ENCODE assay signal across 9 cellular contexts in genomic region chr6:296151-297122, GRCh38. TPM values are rescaled to one million over a fixed set of nuclear protein-coding genes. Genes with fewer than 3 reads are reported as not detected.
DNase-seq lines count a peak whose midpoint lies in the region; ATAC-seq and TF ChIP-seq lines count a peak whose summit lies in the region.
"Had no signal": no experiment of that assay in that cellular context is flagged by ENCODE, and none has a peak within 500 bp of the region (broad histone marks: within the 10 kb centered on the region; RNA-seq: fewer than 3 reads in every experiment).

No MANE protein-coding gene starts in this region.

- peaks cover 14% of the 10 kb centered on the region for H3K79me2 ChIP-seq in DND-41 (ENCODE audit: insufficient read depth, low read length)
- peaks cover 87% of the 10 kb centered on the region for H3K79me2 ChIP-seq in OCI-LY3 (ENCODE audit: low read length)

- TF ChIP-seq CTCF in DND-41 (IDR thresholded peaks at IDR 0.05; ENCODE audit: borderline replicate concordance, extremely low read depth, low read length, poor library complexity, severe bottlenecking), result peak; percentile 19
- TF ChIP-seq CTCF in OCI-LY3 (IDR thresholded peaks at IDR 0.05; ENCODE audit: low read depth, low read length), result peak; percentile 26; the same call in 1 of the 2 replicates
- no peak for TF ChIP-seq CTCF in lower lobe of right lung (IDR thresholded peaks at IDR 0.05)
- no peak for TF ChIP-seq CTCF in gastroesophageal sphincter (IDR thresholded peaks at IDR 0.05)

- H3K4me1 ChIP-seq in DND-41 (ENCODE audit: insufficient read depth, low read length) (peaks cover 23% of the 10 kb centered on the region), OCI-LY3 (ENCODE audit: low read length) (peaks cover 58% of the 10 kb centered on the region), lower lobe of right lung (peaks cover 60% of the 10 kb centered on the region), gastroesophageal sphincter (peaks cover 0 to 57% (median 28%) of the 10 kb centered on the region in 3 donors)

- H4K20me1 ChIP-seq in DND-41 (ENCODE audit: insufficient read depth, low read length) (peaks cover 3% of the 10 kb centered on the region; the same call in 1 of the 2 replicates), OCI-LY3 (ENCODE audit: insufficient read depth, low read length) (peaks cover 50% of the 10 kb centered on the region)

- TF ChIP-seq POLR2A in gastroesophageal sphincter (IDR thresholded peaks at IDR 0.05), result no peak

- intact Hi-C loops in lower lobe of right lung (cut with DNase I), result no loop called here

- peak; percentile 35 for DNase-seq in DND-41
- DNase-seq in lower lobe of right lung, result no peak
- no peak for DNase-seq in stimulated activated CD4-positive, alpha-beta T cell treated with anti-CD3 and anti-CD28 coated beads, Interleukin-4, amount 100 ng/mL, for 24 hours
- no peak for DNase-seq in activated effector memory CD4-positive, alpha-beta T cell treated with Interleukin-2 at 50 U/mL for 16 hours
- DNase-seq in GM19238 (ENCODE audit: insufficient read length, low spot score), result no peak

- no peak overlapping the region for H3K4me2 ChIP-seq in DND-41 (ENCODE audit: insufficient read depth, low read length)
- peak overlapping the region; percentile 55 for H3K4me2 ChIP-seq in OCI-LY3 (ENCODE audit: low read length)

- H3K9ac ChIP-seq in DND-41 (ENCODE audit: low read depth, low read length), result no peak overlapping the region
- peak overlapping the region; percentile 23; the same call in 1 of the 2 replicates for H3K9ac ChIP-seq in OCI-LY3 (ENCODE audit: low read length)

- no peaks in the 10 kb centered on the region for H3K9me3 ChIP-seq in DND-41 (ENCODE audit: insufficient read depth, low read length, severe bottlenecking)
- no peaks in the 10 kb centered on the region for H3K9me3 ChIP-seq in OCI-LY3 (ENCODE audit: insufficient read depth, low read length)
- no peaks in the 10 kb centered on the region for H3K9me3 ChIP-seq in lower lobe of right lung
- peaks cover 0 to 7% (median 0%) of the 10 kb centered on the region in 3 donors for H3K9me3 ChIP-seq in gastroesophageal sphincter

- H2AFZ ChIP-seq in DND-41 (ENCODE audit: low read depth, low read length) (no peak overlapping the region), OCI-LY3 (ENCODE audit: low read depth, low read length) (no peak overlapping the region)

- H3K27me3 ChIP-seq in DND-41 (ENCODE audit: insufficient read depth, low read length, poor library complexity) (no peaks in the 10 kb centered on the region), OCI-LY3 (ENCODE audit: low read depth, low read length) (no peaks in the 10 kb centered on the region), lower lobe of right lung (ENCODE audit: low read depth) (no peaks in the 10 kb centered on the region), gastroesophageal sphincter (peaks cover 5% of the 10 kb centered on the region)

- no peaks in the 10 kb centered on the region for H3K36me3 ChIP-seq in DND-41 (ENCODE audit: insufficient read depth, low read length)
- peaks cover 23% of the 10 kb centered on the region for H3K36me3 ChIP-seq in OCI-LY3 (replicated peaks; ENCODE audit: low read depth, low read length)
- no peaks in the 10 kb centered on the region for H3K36me3 ChIP-seq in lower lobe of right lung
- no peaks in the 10 kb centered on the region for H3K36me3 ChIP-seq in gastroesophageal sphincter

- ATAC-seq in DND-41 (ENCODE audit: insufficient read depth, low read depth), result no peak
- ATAC-seq in GM21423 (IDR thresholded peaks at IDR 0.05; ENCODE audit: unreplicated experiment), result peak; percentile 19
- no peak for ATAC-seq in lower lobe of right lung
- ATAC-seq in gastroesophageal sphincter, result no peak

- H3K4me3 ChIP-seq in DND-41 (ENCODE audit: low read depth in 1 of 2, low read length in 2 of 2) (no peak overlapping the region), OCI-LY3 (ENCODE audit: low read length) (peak overlapping the region; percentile 30), lower lobe of right lung (no peak overlapping the region), gastroesophageal sphincter (no peak overlapping the region)

- no peak for TF ChIP-seq EP300 in gastroesophageal sphincter (IDR thresholded peaks at IDR 0.05)

- H3K27ac ChIP-seq in DND-41 (ENCODE audit: low read length) (no peak overlapping the region), OCI-LY3 (ENCODE audit: low read length) (peak overlapping the region; percentile 22), lower lobe of right lung (peak overlapping the region; percentile 7), gastroesophageal sphincter (peak overlapping the region in 2 of 4 donors; percentile 7 to 18)
- H3K27ac ChIP-seq: epithelial cell of prostate had no signal

- 46 to 52% methylated on average over 8 of the region's 9 CpGs for WGBS in gastroesophageal sphincter (ENCODE audit: low coverage in 1 of 2), 2 donors

RNA-seq across cellular contexts. Expression of gene DUSP22, which starts 4.2 kb away (rescaled TPM):
- total RNA-seq in lower lobe of right lung (66.4 TPM), gastroesophageal sphincter (10 to 100 TPM; 67.0 to 97.3 (median 78.0) TPM)

Comparison
In these comparisons a context has a peak if more than half of its experiments do, and no peak if none do; other contexts are left out.
1. CTCF ChIP-seq: peak in DND-41 (single experiment) and OCI-LY3 (single experiment); none in lower lobe of right lung (single experiment) and gastroesophageal sphincter (0 of 4).